Comparison of ENCODE assay signal across 10 cellular contexts in genomic region chr1:113146242-113147072, GRCh38.
DNase-seq lines count a peak whose midpoint lies in the region; ATAC-seq and TF ChIP-seq lines count a peak whose summit lies in the region.
"Had no signal": no experiment of that assay in that cellular context is flagged by ENCODE, and none has a peak within 500 bp of the region (broad histone marks: within the 10 kb centered on the region; RNA-seq: fewer than 3 reads in every experiment).

No MANE protein-coding gene starts in this region.

- no peaks in the 10 kb centered on the region for H3K79me2 ChIP-seq in GM23248 (ENCODE audit: insufficient read depth)
- H3K79me2 ChIP-seq in hepatocyte = no peaks in the 10 kb centered on the region

- H3K4me2 ChIP-seq in GM23248 (ENCODE audit: unreplicated experiment) (no peak overlapping the region), hepatocyte (no peak overlapping the region)

- H4K20me1 ChIP-seq in GM23248 (ENCODE audit: insufficient read depth) = no peaks in the 10 kb centered on the region
- no peaks in the 10 kb centered on the region for H4K20me1 ChIP-seq in hepatocyte (ENCODE audit: insufficient read depth, poor library complexity, severe bottlenecking)

- no peak overlapping the region for H3K4me3 ChIP-seq in GM23248
- no peak overlapping the region for H3K4me3 ChIP-seq in hepatocyte
- H3K4me3 ChIP-seq: left ventricle myocardium inferior, MG63 had no signal

- H3K9me2 ChIP-seq in GM23248 (ENCODE audit: insufficient read depth) (no peaks in the 10 kb centered on the region), hepatocyte (replicated peaks; ENCODE audit: insufficient read depth) (no peaks in the 10 kb centered on the region)

- no peak overlapping the region for H3K9ac ChIP-seq in GM23248

- in situ Hi-C loops in GM23248 (cut with MboI) = loop anchor here (10.0 to 25.0 kb wide), 2 partner anchors 538 to 791 kb away; partner anchors contain the start of gene HIPK1

- peaks cover 19% of the 10 kb centered on the region for H3F3A ChIP-seq in GM23248 (ENCODE audit: insufficient read depth)

- H3K36me3 ChIP-seq in GM23248 (ENCODE audit: low read depth) = no peaks in the 10 kb centered on the region
- no peaks in the 10 kb centered on the region for H3K36me3 ChIP-seq in hepatocyte (replicated peaks; ENCODE audit: insufficient read depth, low read depth)
- H3K36me3 ChIP-seq: left ventricle myocardium inferior, MG63 had no signal

- TF ChIP-seq CTCF in hepatocyte (IDR thresholded peaks at IDR 0.05; ENCODE audit: poor library complexity) = no peak

- no peak for ATAC-seq in HG03097 (IDR thresholded peaks at IDR 0.05; ENCODE audit: low FRiP score, unreplicated experiment)

- no peak overlapping the region for H2AFZ ChIP-seq in GM23248
- H2AFZ ChIP-seq in hepatocyte = no peak overlapping the region

- 82 to 84% methylated on average over 7 of the region's 7 CpGs for whole genome bisulfite sequencing in GM23248 (ENCODE audit: low coverage in 1 of 2, low lambda C conversion rate in 2 of 2, missing lambda C conversion rate in 2 of 2), 2 experiments
- WGBS in hepatocyte (ENCODE audit: low lambda C conversion rate, missing lambda C conversion rate) = 76% methylated on average over 7 of the region's 7 CpGs

- H3K27ac ChIP-seq in GM23248 = no peak overlapping the region
- H3K27ac ChIP-seq in hepatocyte = peak overlapping the region; percentile 63
- H3K27ac ChIP-seq: left ventricle myocardium inferior had no signal

- DNase-seq in A172 (ENCODE audit: low spot score) = peak; percentile 17
- DNase-seq in GM23248 = peak; percentile 24
- DNase-seq in activated CD4-positive, alpha-beta T cell treated with anti-CD3 and anti-CD28 coated beads for 4 hours = peak; percentile 1 to 4
- peak; percentile 35 for DNase-seq in hepatocyte (ENCODE audit: low spot score)
- no peak for DNase-seq in HT-29 (ENCODE audit: low spot score)
- DNase-seq in CD1c-positive myeloid dendritic cell (ENCODE audit: extremely low spot score) = no peak
- no peak for DNase-seq in NCI-H524 treated with DMSO at 0.1 percent for 48 hours (lab: John Stamatoyannopoulos, UW)
- DNase-seq: left ventricle myocardium inferior, MG63 had no signal

- peaks cover 19% of the 10 kb centered on the region for H3K4me1 ChIP-seq in GM23248 (ENCODE audit: insufficient read depth)
- H3K4me1 ChIP-seq in hepatocyte (ENCODE audit: insufficient read depth) = peaks cover 22% of the 10 kb centered on the region

- H3K9me3 ChIP-seq in GM23248 (ENCODE audit: low read depth) (no peaks in the 10 kb centered on the region), hepatocyte (ENCODE audit: low read depth) (no peaks in the 10 kb centered on the region)
- H3K9me3 ChIP-seq: left ventricle myocardium inferior, MG63 had no signal

- H3K27me3 ChIP-seq in GM23248 (replicated peaks; ENCODE audit: insufficient read depth) (no peaks in the 10 kb centered on the region), hepatocyte (no peaks in the 10 kb centered on the region)
- H3K27me3 ChIP-seq: MG63 had no signal

Comparison
In these comparisons a context has a peak if more than half of its experiments do, and no peak if none do; other contexts are left out.
1. DNase-seq: peak in A172 (single experiment), GM23248 (single experiment), activated CD4-positive, alpha-beta T cell treated with anti-CD3 and anti-CD28 coated beads for 4 hours (2 of 2) and hepatocyte (single experiment); none in HT-29 (single experiment), CD1c-positive myeloid dendritic cell (single experiment) and NCI-H524 treated with DMSO at 0.1 percent for 48 hours (single experiment).